In genomic region chr6:11363881-11364576, GRCh38 we compare ENCODE assay signal across 10 cellular contexts.
DNase-seq lines count a peak whose midpoint lies in the region; ATAC-seq lines count a peak whose summit lies in the region.
"Had no signal": no experiment of that assay in that cellular context is flagged by ENCODE, and none has a peak within 500 bp of the region (broad histone marks: within the 10 kb centered on the region; RNA-seq: fewer than 3 reads in every experiment).

No MANE protein-coding gene starts in this region.

- H3K27me3 Mint-ChIP-seq in activated T-cell treated with anti-CD3 and anti-CD28 coated beads, Interleukin-2, amount 50 U/mL, for 4 hours (ENCODE audit: low read depth), result no peaks in the 10 kb centered on the region

- H3K9me3 Mint-ChIP-seq in activated T-cell treated with anti-CD3 and anti-CD28 coated beads, Interleukin-2, amount 50 U/mL, for 4 hours, result peaks cover 12% of the 10 kb centered on the region

- H3K4me3 Mint-ChIP-seq in activated T-cell treated with anti-CD3 and anti-CD28 coated beads, Interleukin-2, amount 50 U/mL, for 4 hours, result peak overlapping the region; percentile 7

- peaks cover 98% of the 10 kb centered on the region for H3K4me1 Mint-ChIP-seq in activated T-cell treated with anti-CD3 and anti-CD28 coated beads, Interleukin-2, amount 50 U/mL, for 4 hours (ENCODE audit: low read depth)

- DNase-seq in LHCN-M2 (ENCODE audit: low read depth) (peak; percentile 9), left lobe of liver (ENCODE audit: low spot score) (peak; percentile 29), head of caudate nucleus (no peak), KBM-7 (no peak), NCI-H187 (lab: John Stamatoyannopoulos, UW) (no peak), cerebellar nuclear complex (lab: John Stamatoyannopoulos, UW) (no peak)
- DNase-seq in activated T-cell treated with anti-CD3 and anti-CD28 coated beads, Interleukin-2, amount 50 U/mL, for 4 hours, result peak; percentile 59
- DNase-seq in stimulated activated CD8-positive, alpha-beta memory T cell treated with anti-CD3 and anti-CD28 coated beads, Interleukin-4, amount 100 ng/mL, for 24 hours (ENCODE audit: low read depth), result peak; percentile 34
- DNase-seq: GDM1, SK-N-SH had no signal

- intact Hi-C loops in head of caudate nucleus (cut with DNase I), result no loop called here

- in situ Hi-C loops in KBM-7 (cut with MboI; ENCODE audit: low pct_unique_long_range_greater_than_20kb, low sequenced_read_pairs), result no loop called here

- peak; percentile 71 to 78 for ATAC-seq in activated T-cell treated with anti-CD3 and anti-CD28 coated beads, Interleukin-2, amount 50 U/mL, for 4 hours
- ATAC-seq in left lobe of liver, result no peak

- H3K36me3 Mint-ChIP-seq in activated T-cell treated with anti-CD3 and anti-CD28 coated beads, Interleukin-2, amount 50 U/mL, for 4 hours (ENCODE audit: insufficient read depth), result peaks cover 59% of the 10 kb centered on the region

Comparison
In these comparisons a context has a peak if more than half of its experiments do, and no peak if none do; other contexts are left out.
1. DNase-seq: peak in LHCN-M2 (single experiment), activated T-cell treated with anti-CD3 and anti-CD28 coated beads, Interleukin-2, amount 50 U/mL, for 4 hours (single experiment), left lobe of liver (single experiment) and stimulated activated CD8-positive, alpha-beta memory T cell treated with anti-CD3 and anti-CD28 coated beads, Interleukin-4, amount 100 ng/mL, for 24 hours (single experiment); none in head of caudate nucleus (0 of 42), KBM-7 (single experiment), NCI-H187 (0 of 2) and cerebellar nuclear complex (0 of 2).